ENCODE assay signal across 1 cellular context in the genomic region with DNA sequence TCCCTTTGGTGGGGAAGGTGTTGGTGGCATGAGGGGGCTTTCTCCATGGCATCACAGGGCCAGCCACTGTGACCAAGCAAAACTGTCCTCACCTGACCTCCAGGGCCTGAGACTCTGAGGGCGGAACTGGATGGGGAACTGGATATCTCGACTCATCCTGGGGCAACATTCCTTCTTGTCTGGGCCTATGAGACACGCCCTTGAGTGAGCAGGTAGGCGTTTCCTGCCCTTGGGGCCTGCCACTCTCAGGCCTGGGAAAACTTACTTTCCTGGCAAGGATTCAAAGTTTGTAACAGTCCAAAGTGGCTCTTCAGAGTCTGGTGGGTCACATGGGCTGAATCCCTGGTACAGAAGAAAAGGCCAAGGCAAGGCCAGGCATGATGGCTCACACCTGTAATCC.
TF ChIP-seq lines count a peak whose summit lies in the region.

No MANE protein-coding gene starts in this region.

TF ChIP-seq in HEK293, 187 proteins besides CTCF, POLR2A, EP300 and RAD21 (continued from another document):
- TF ChIP-seq, protein P1, sequence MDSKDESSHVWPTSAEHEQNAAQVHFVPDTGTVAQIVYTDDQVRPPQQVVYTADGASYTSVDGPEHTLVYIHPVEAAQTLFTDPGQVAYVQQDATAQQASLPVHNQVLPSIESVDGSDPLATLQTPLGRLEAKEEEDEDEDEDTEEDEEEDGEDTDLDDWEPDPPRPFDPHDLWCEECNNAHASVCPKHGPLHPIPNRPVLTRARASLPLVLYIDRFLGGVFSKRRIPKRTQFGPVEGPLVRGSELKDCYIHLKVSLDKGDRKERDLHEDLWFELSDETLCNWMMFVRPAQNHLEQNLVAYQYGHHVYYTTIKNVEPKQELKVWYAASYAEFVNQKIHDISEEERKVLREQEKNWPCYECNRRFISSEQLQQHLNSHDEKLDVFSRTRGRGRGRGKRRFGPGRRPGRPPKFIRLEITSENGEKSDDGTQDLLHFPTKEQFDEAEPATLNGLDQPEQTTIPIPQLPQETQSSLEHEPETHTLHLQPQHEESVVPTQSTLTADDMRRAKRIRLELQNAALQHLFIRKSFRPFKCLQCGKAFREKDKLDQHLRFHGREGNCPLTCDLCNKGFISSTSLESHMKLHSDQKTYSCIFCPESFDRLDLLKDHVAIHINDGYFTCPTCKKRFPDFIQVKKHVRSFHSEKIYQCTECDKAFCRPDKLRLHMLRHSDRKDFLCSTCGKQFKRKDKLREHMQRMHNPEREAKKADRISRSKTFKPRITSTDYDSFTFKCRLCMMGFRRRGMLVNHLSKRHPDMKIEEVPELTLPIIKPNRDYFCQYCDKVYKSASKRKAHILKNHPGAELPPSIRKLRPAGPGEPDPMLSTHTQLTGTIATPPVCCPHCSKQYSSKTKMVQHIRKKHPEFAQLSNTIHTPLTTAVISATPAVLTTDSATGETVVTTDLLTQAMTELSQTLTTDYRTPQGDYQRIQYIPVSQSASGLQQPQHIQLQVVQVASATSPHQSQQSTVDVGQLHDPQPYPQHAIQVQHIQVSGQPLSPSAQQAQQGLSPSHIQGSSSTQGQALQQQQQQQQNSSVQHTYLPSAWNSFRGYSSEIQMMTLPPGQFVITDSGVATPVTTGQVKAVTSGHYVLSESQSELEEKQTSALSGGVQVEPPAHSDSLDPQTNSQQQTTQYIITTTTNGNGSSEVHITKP (tag by site-specific recombination; IDR thresholded peaks at IDR 0.05): peak; percentile 24; the same call in 1 of the 2 replicates
- TF ChIP-seq EGR2 (tag by site-specific recombination; IDR thresholded peaks at IDR 0.05; ENCODE audit: low read depth): peak; percentile 65
